In genomic region chr1:236746785-236747184, GRCh38 we compare ENCODE assay signal across 17 cellular contexts. TPM values are rescaled to one million over a fixed set of nuclear protein-coding genes. Genes with fewer than 3 reads are reported as not detected.
DNase-seq lines count a peak whose midpoint lies in the region; ATAC-seq and TF ChIP-seq lines count a peak whose summit lies in the region.
"Had no signal": no experiment of that assay in that cellular context is flagged by ENCODE, and none has a peak within 500 bp of the region (broad histone marks: within the 10 kb centered on the region; RNA-seq: fewer than 3 reads in every experiment).

No MANE protein-coding gene starts in this region.

- TF ChIP-seq CTCF in lower leg skin (IDR thresholded peaks at IDR 0.05) = no peak

- H3K4me3 ChIP-seq in right cardiac atrium (ENCODE audit: low read length) (no peak overlapping the region), lower leg skin (ENCODE audit: low read depth, poor library complexity, severe bottlenecking) (no peak overlapping the region)
- H3K4me3 ChIP-seq: BLaER1, GM12878, HAP-1 had no signal

- DNase-seq in COLO829 (ENCODE audit: low spot score) (peak; percentile 75), Right ventricle myocardium superior (no peak), left cardiac atrium (peak; percentile 47), right cardiac atrium (peak in 2 of 3 donors; percentile 63 to 65), lower leg skin (ENCODE audit: low spot score in 2 of 2) (no peak), MV-4-11 (lab: John Stamatoyannopoulos, UW) (no peak), NOMO-1 (lab: John Stamatoyannopoulos, UW; ENCODE audit: unreplicated experiment in 2 of 2) (no peak)
- DNase-seq in activated naive CD8-positive, alpha-beta T cell treated with anti-CD3 and anti-CD28 coated beads for 36 hours = no peak
- DNase-seq: 8988T; Calu3; CD4-positive, alpha-beta memory T cell; DMS79 treated with DMSO at 0.1 percent for 48 hours had no signal

- H3K4me1 Mint-ChIP-seq in activated naive CD8-positive, alpha-beta T cell treated with anti-CD3 and anti-CD28 coated beads for 36 hours = no peaks in the 10 kb centered on the region
- H3K4me1 Mint-ChIP-seq: CD4-positive, alpha-beta memory T cell had no signal

- H3K9me3 Mint-ChIP-seq in activated naive CD8-positive, alpha-beta T cell treated with anti-CD3 and anti-CD28 coated beads for 36 hours = no peaks in the 10 kb centered on the region
- H3K9me3 Mint-ChIP-seq: CD4-positive, alpha-beta memory T cell had no signal

- H3K27ac Mint-ChIP-seq in activated naive CD8-positive, alpha-beta T cell treated with anti-CD3 and anti-CD28 coated beads for 36 hours = no peak overlapping the region
- H3K27ac Mint-ChIP-seq: CD14-positive monocyte; CD4-positive, alpha-beta memory T cell had no signal

- TF ChIP-seq POLR2A in lower leg skin (IDR thresholded peaks at IDR 0.05) = no peak

- intact Hi-C loops in Right ventricle myocardium superior (cut with DNase I) = no loop called here
- intact Hi-C loops in left cardiac atrium (cut with DNase I) = no loop called here
- intact Hi-C loops in right cardiac atrium (cut with DNase I) = no loop called here
- intact Hi-C loops in lower leg skin (cut with DNase I; ENCODE audit: low total_unique reads) = no loop called here

- peak overlapping the region; percentile 80 for H3K27ac ChIP-seq in right cardiac atrium (ENCODE audit: low read length)
- H3K27ac ChIP-seq: BLaER1 had no signal

- peaks cover 4% of the 10 kb centered on the region for H3K27me3 Mint-ChIP-seq in activated naive CD8-positive, alpha-beta T cell treated with anti-CD3 and anti-CD28 coated beads for 36 hours

- H3K9me3 ChIP-seq in right cardiac atrium (ENCODE audit: control insufficient read depth, low read length) = no peaks in the 10 kb centered on the region
- H3K9me3 ChIP-seq: BLaER1, HAP-1 had no signal

- H3K36me3 Mint-ChIP-seq in activated naive CD8-positive, alpha-beta T cell treated with anti-CD3 and anti-CD28 coated beads for 36 hours = no peaks in the 10 kb centered on the region
- H3K36me3 Mint-ChIP-seq: CD14-positive monocyte; CD4-positive, alpha-beta memory T cell had no signal

- no peaks in the 10 kb centered on the region for H3K4me1 ChIP-seq in right cardiac atrium (ENCODE audit: control insufficient read depth, insufficient read depth, low read length)
- H3K4me1 ChIP-seq: BLaER1, HAP-1 had no signal

- H3K4me3 Mint-ChIP-seq in activated naive CD8-positive, alpha-beta T cell treated with anti-CD3 and anti-CD28 coated beads for 36 hours = no peak overlapping the region
- H3K4me3 Mint-ChIP-seq: CD14-positive monocyte; CD4-positive, alpha-beta memory T cell had no signal

- peak; percentile 73 for ATAC-seq in Right ventricle myocardium superior (ENCODE audit: poor library complexity)
- ATAC-seq in left cardiac atrium = peak; percentile 87 to 89
- ATAC-seq in right cardiac atrium = peak; percentile 80 to 81
- ATAC-seq: GM12878, HepG2 had no signal

- 74% methylated on average over 5 of the region's 5 CpGs for WGBS in right cardiac atrium
- WGBS in lower leg skin, 2 donors = 81 to 91% methylated on average over 5 of the region's 5 CpGs

- H3K27me3 ChIP-seq in right cardiac atrium (ENCODE audit: control insufficient read depth, insufficient read depth) = no peaks in the 10 kb centered on the region
- H3K27me3 ChIP-seq: BLaER1 had no signal

RNA-seq across cellular contexts. Expression of gene MTR, which starts 48.3 kb away (rescaled TPM):
- total RNA-seq in Right ventricle myocardium superior (47.2 TPM), left cardiac atrium (10 to 100 TPM; 33.4 to 44.7 TPM), right cardiac atrium (10 to 100 TPM; 37.6 to 54.6 (median 41.9) TPM), lower leg skin (10 to 100 TPM; 16.3 to 34.0 (median 24.2) TPM)
- polyA plus RNA-seq in right cardiac atrium = 9.0 TPM
- 10 to 100 TPM; 60.2 to 62.8 TPM for total RNA-seq in activated naive CD8-positive, alpha-beta T cell treated with anti-CD3 and anti-CD28 coated beads for 36 hours

Comparison
In these comparisons a context has a peak if more than half of its experiments do, and no peak if none do; other contexts are left out.
1. DNase-seq: peak in COLO829 (single experiment), left cardiac atrium (single experiment) and right cardiac atrium (2 of 3); none in Right ventricle myocardium superior (single experiment), lower leg skin (0 of 2), MV-4-11 (single experiment), NOMO-1 (0 of 2) and activated naive CD8-positive, alpha-beta T cell treated with anti-CD3 and anti-CD28 coated beads for 36 hours (single experiment).
2. Peak in every context shown above with its lines, with median percentiles within 50 percentile points of each other: ATAC-seq.